In the genomic region with DNA sequence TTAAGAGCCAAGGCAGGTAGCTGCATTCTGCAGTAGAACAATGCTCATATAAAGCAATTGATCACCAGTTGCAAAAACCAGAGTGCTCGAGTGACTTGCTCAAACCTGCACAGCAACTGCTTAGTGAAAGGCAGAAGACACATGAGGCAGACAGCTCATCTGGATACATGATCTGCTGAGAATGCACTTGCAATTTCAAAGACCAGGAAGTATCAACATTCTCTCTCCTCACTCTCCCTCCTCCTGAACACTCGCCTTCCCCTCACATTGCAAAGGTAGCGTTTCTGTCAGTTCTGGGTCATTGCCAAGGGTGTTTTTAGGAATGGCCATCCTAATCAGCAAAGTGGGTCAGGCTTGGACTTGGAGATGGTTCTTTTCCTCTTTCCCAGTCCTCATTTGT, we compare ENCODE assay signal across 13 cellular contexts.
A peak's percentile ranks its signal among the peaks of the same experiment; 100 is the strongest.
DNase-seq lines count a peak whose midpoint lies in the region; ATAC-seq, FAIRE-seq and TF ChIP-seq lines count a peak whose summit lies in the region.
"Had no signal": no experiment of that assay in that cellular context is flagged by ENCODE, and none has a peak within 500 bp of the region (broad histone marks: within the 10 kb centered on the region; RNA-seq: fewer than 3 reads in every experiment).

No MANE protein-coding gene starts in this region.

- H3K9me3 Mint-ChIP-seq in activated naive CD4-positive, alpha-beta T cell treated with anti-CD3 and anti-CD28 coated beads, Interleukin-2, amount 10 ng/mL, durations not matched to agents 7 days and 5 days = no peaks in the 10 kb centered on the region
- peaks cover 5% of the 10 kb centered on the region for H3K9me3 Mint-ChIP-seq in type B pancreatic cell
- H3K9me3 Mint-ChIP-seq: HFFc6 had no signal

- no peak overlapping the region for H3K4me3 Mint-ChIP-seq in activated naive CD4-positive, alpha-beta T cell treated with anti-CD3 and anti-CD28 coated beads, Interleukin-2, amount 10 ng/mL, durations not matched to agents 7 days and 5 days
- peak overlapping the region; percentile 63 for H3K4me3 Mint-ChIP-seq in type B pancreatic cell
- H3K4me3 Mint-ChIP-seq: HFFc6 had no signal

- H3K4me1 Mint-ChIP-seq in activated naive CD4-positive, alpha-beta T cell treated with anti-CD3 and anti-CD28 coated beads, Interleukin-2, amount 10 ng/mL, durations not matched to agents 7 days and 5 days = peaks cover 38% of the 10 kb centered on the region
- H3K4me1 Mint-ChIP-seq in type B pancreatic cell (ENCODE audit: unreplicated experiment) = peaks cover 30% of the 10 kb centered on the region

- no peaks in the 10 kb centered on the region for H3K36me3 Mint-ChIP-seq in activated naive CD4-positive, alpha-beta T cell treated with anti-CD3 and anti-CD28 coated beads, Interleukin-2, amount 10 ng/mL, durations not matched to agents 7 days and 5 days
- H3K36me3 Mint-ChIP-seq in type B pancreatic cell = no peaks in the 10 kb centered on the region

- TF ChIP-seq CTCF in type B pancreatic cell (conservative IDR thresholded peaks at IDR 0.05) = no peak

- peak overlapping the region; percentile 68 for H3K27ac Mint-ChIP-seq in activated naive CD4-positive, alpha-beta T cell treated with anti-CD3 and anti-CD28 coated beads, Interleukin-2, amount 10 ng/mL, durations not matched to agents 7 days and 5 days
- peak overlapping the region; percentile 96 for H3K27ac Mint-ChIP-seq in type B pancreatic cell
- H3K27ac Mint-ChIP-seq: HFFc6 had no signal

- CTCF ChIA-PET in activated naive CD4-positive, alpha-beta T cell treated with anti-CD3 and anti-CD28 coated beads, Interleukin-2, amount 10 ng/mL, durations not matched to agents 7 days and 5 days (lab: Charles Lee) = interaction anchor here (1.8 kb wide), 1 partner anchor 28 kb away, joined by 6 read pairs; no protein-coding TSS in a partner anchor

- no peak for TF ChIP-seq POLR2A in H54 (IDR thresholded peaks at IDR 0.05; ENCODE audit: low read depth, low read length)

- ATAC-seq in esophagus mucosa = peak; percentile 86

- no peaks in the 10 kb centered on the region for H3K27me3 Mint-ChIP-seq in activated naive CD4-positive, alpha-beta T cell treated with anti-CD3 and anti-CD28 coated beads, Interleukin-2, amount 10 ng/mL, durations not matched to agents 7 days and 5 days
- H3K27me3 Mint-ChIP-seq in type B pancreatic cell = no peaks in the 10 kb centered on the region

- DNase-seq in activated naive CD4-positive, alpha-beta T cell treated with anti-CD3 and anti-CD28 coated beads, Interleukin-2, amount 10 ng/mL, durations not matched to agents 7 days and 5 days = no peak
- DNase-seq in activated naive CD4-positive, alpha-beta T cell (lab: John Stamatoyannopoulos, UW) = no peak
- DNase-seq in NCI-H69 (lab: John Stamatoyannopoulos, UW) (peak; percentile 42), type B pancreatic cell (ENCODE audit: extremely low spot score, unreplicated experiment) (no peak), H54 (ENCODE audit: insufficient read length, low spot score) (no peak), NCI-H2227 treated with DMSO at 0.1 percent for 48 hours (lab: John Stamatoyannopoulos, UW) (no peak)
- DNase-seq in activated CD8-positive, alpha-beta memory T cell treated with anti-CD3 and anti-CD28 coated beads, Interleukin-2, amount 50 U/mL, for 4 hours = no peak
- DNase-seq: activated CD4-positive, alpha-beta T cell treated with anti-CD3 and anti-CD28 coated beads for 1 hour; dorsolateral prefrontal cortex; HFFc6; lower lobe of right lung; Peyer's patch had no signal

- no peak for FAIRE-seq in H54 (lab: Jason Lieb, UNC)
